Comparison of ENCODE assay signal across 22 cellular contexts in the genomic region with DNA sequence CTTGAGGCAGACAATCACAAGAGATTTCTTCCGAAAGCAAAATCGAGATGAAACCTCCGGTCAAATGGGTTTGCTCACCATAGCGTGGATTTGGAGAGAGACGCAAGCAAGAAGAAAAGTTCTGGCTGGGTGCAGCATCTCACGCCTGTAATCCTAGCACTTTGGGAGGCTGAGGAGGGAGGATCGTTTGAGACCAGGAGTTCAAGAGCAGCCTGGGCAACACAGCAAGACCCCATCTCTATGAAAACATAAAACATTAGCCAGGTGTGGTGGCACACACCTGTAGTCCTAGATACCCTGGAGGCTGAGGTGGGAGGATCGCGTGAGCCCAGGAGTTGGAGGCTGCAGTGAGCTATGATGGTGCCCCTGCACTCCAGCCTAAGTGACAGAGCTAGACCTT. TPM values are rescaled to one million over a fixed set of nuclear protein-coding genes. Genes with fewer than 3 reads are reported as not detected.
DNase-seq lines count a peak whose midpoint lies in the region; ATAC-seq and TF ChIP-seq lines count a peak whose summit lies in the region.
"Had no signal": no experiment of that assay in that cellular context is flagged by ENCODE, and none has a peak within 500 bp of the region (broad histone marks: within the 10 kb centered on the region; RNA-seq: fewer than 3 reads in every experiment).

No MANE protein-coding gene starts in this region.

- peaks cover 0 to 8% (median 0%) of the 10 kb centered on the region in 7 donors for H3K27me3 ChIP-seq in heart right ventricle
- no peaks in the 10 kb centered on the region for H3K27me3 ChIP-seq in right cardiac atrium (ENCODE audit: control insufficient read depth, insufficient read depth)
- no peaks in the 10 kb centered on the region for H3K27me3 ChIP-seq in gastroesophageal sphincter
- H3K27me3 ChIP-seq in gastrocnemius medialis, result no peaks in the 10 kb centered on the region
- H3K27me3 ChIP-seq: breast epithelium had no signal

- intact Hi-C loops in heart right ventricle (cut with DNase I) (no loop called here), right cardiac atrium (cut with DNase I) (no loop called here), gastrocnemius medialis (cut with DNase I; ENCODE audit: low total_unique reads) (no loop called here)

- ATAC-seq in heart right ventricle (no peak), right cardiac atrium (no peak), gastroesophageal sphincter (no peak), gastrocnemius medialis (no peak), HG03457 (IDR thresholded peaks at IDR 0.05; ENCODE audit: unreplicated experiment) (no peak), HG03442 (IDR thresholded peaks at IDR 0.05; ENCODE audit: unreplicated experiment) (no peak), GM19328 (IDR thresholded peaks at IDR 0.05; ENCODE audit: unreplicated experiment) (no peak)
- ATAC-seq: esophagus mucosa; stimulated activated naive CD8-positive, alpha-beta T cell treated with anti-CD3 and anti-CD28 coated beads, Interleukin-15, Interleukin-2, amounts not matched to agents 100 U/mL and 50 U/mL, for 24 hours had no signal

- H3K36me3 ChIP-seq in heart right ventricle (peaks cover 0 to 6% (median 0%) of the 10 kb centered on the region in 9 donors), gastroesophageal sphincter (no peaks in the 10 kb centered on the region), gastrocnemius medialis (no peaks in the 10 kb centered on the region)
- H3K36me3 ChIP-seq: breast epithelium had no signal

- H3K4me3 ChIP-seq in heart right ventricle (no peak overlapping the region), right cardiac atrium (ENCODE audit: low read length) (no peak overlapping the region), gastroesophageal sphincter (peak overlapping the region in 1 of 2 donors; percentile 28), gastrocnemius medialis (no peak overlapping the region)

- TF ChIP-seq POLR2A in gastroesophageal sphincter (IDR thresholded peaks at IDR 0.05) (no peak), gastrocnemius medialis (IDR thresholded peaks at IDR 0.05) (no peak)

- in situ Hi-C loops in gastrocnemius medialis (cut with MboI; ENCODE audit: low sequenced_read_pairs in 4 of 4), result loop anchor here in 1 of 4 donors (25.0 kb wide), 1 partner anchor 140 kb away; no protein-coding TSS in a partner anchor

- H3K4me1 ChIP-seq in heart right ventricle, result peaks cover 14 to 67% (median 36%) of the 10 kb centered on the region in 9 donors
- H3K4me1 ChIP-seq in right cardiac atrium (ENCODE audit: control insufficient read depth, insufficient read depth, low read length), result peaks cover 5% of the 10 kb centered on the region
- peaks cover 0 to 96% (median 12%) of the 10 kb centered on the region in 3 donors for H3K4me1 ChIP-seq in gastroesophageal sphincter
- H3K4me1 ChIP-seq in gastrocnemius medialis, result peaks cover 44 to 76% of the 10 kb centered on the region in 2 donors
- H3K4me1 ChIP-seq: breast epithelium had no signal

- H3K27ac ChIP-seq in heart right ventricle, result peak overlapping the region in 7 of 10 donors; percentile 19 to 68 (median 58)
- H3K27ac ChIP-seq in right cardiac atrium (ENCODE audit: low read length), result no peak overlapping the region
- H3K27ac ChIP-seq in gastroesophageal sphincter, result peak overlapping the region; percentile 44 to 97 (median 90)
- H3K27ac ChIP-seq in gastrocnemius medialis, result peak overlapping the region; percentile 90 to 95 (median 94)
- H3K27ac ChIP-seq: breast epithelium had no signal

- no peak for TF ChIP-seq CTCF in heart right ventricle (IDR thresholded peaks at IDR 0.05)
- TF ChIP-seq CTCF in gastroesophageal sphincter (IDR thresholded peaks at IDR 0.05), result no peak
- TF ChIP-seq CTCF in gastrocnemius medialis (IDR thresholded peaks at IDR 0.05 in 4 of 5, conservative IDR thresholded peaks at IDR 0.05 in 1 of 5), result no peak

- TF ChIP-seq EP300 in gastroesophageal sphincter (IDR thresholded peaks at IDR 0.05), result no peak

- H3K9me3 ChIP-seq in heart right ventricle (peaks cover 0 to 10% (median 3%) of the 10 kb centered on the region in 11 donors), right cardiac atrium (ENCODE audit: control insufficient read depth, low read length) (no peaks in the 10 kb centered on the region), gastroesophageal sphincter (no peaks in the 10 kb centered on the region), gastrocnemius medialis (no peaks in the 10 kb centered on the region)
- H3K9me3 ChIP-seq: breast epithelium had no signal

- 83 to 86% methylated on average over 9 of the region's 9 CpGs for WGBS in heart right ventricle, 2 donors
- 74% methylated on average over 9 of the region's 9 CpGs for WGBS in right cardiac atrium
- WGBS in gastroesophageal sphincter (ENCODE audit: low coverage in 1 of 2), 2 donors, result 51 to 100% methylated on average over 2 to 5 of the region's 9 CpGs

- DNase-seq in heart right ventricle (no peak), right cardiac atrium (no peak), gastrocnemius medialis (no peak), amniotic stem cell (lab: John Stamatoyannopoulos, UW) (no peak)
- DNase-seq: activated CD4-positive, alpha-beta T cell treated with anti-CD3 and anti-CD28 coated beads, Interleukin-2, amount 50 U/mL, for 4 hours; C1 segment of cervical spinal cord; GDM1; immature natural killer cell; Kasumi-1; mammary epithelial cell; NCI-H1092 treated with DMSO at 0.1 percent for 48 hours; NCI-H2081 treated with DMSO at 0.1 percent for 48 hours; NCI-H524 treated with DMSO at 0.1 percent for 48 hours; SHP77; stimulated activated naive CD8-positive, alpha-beta T cell treated with anti-CD3 and anti-CD28 coated beads, Interleukin-15, Interleukin-2, amounts not matched to agents 100 U/mL and 50 U/mL, for 24 hours had no signal

RNA-seq across cellular contexts. Expression of a gene that starts 24.4 kb away (rescaled TPM):
- total RNA-seq in heart right ventricle (1 to 10 TPM; 3.6 to 8.3 (median 6.1) TPM), right cardiac atrium (10 to 100 TPM in 3 of 4 donors, 1 to 10 TPM in 1; 9.6 to 12.2 (median 10.1) TPM), gastroesophageal sphincter (10 to 100 TPM; 13.4 to 52.8 (median 28.5) TPM), gastrocnemius medialis (10 to 100 TPM in 3 of 4 donors, 1 to 10 TPM in 1; 8.8 to 40.0 (median 36.6) TPM)
- polyA plus RNA-seq in heart right ventricle (1 to 10 TPM; 2.3 to 3.4 TPM), right cardiac atrium (3.8 TPM)
- total RNA-seq: HT-29 had no signal
